Comparison of ENCODE assay signal across 8 cellular contexts in genomic region chr14:50082784-50083466, GRCh38. TPM values are rescaled to one million over a fixed set of nuclear protein-coding genes. Genes with fewer than 3 reads are reported as not detected.
DNase-seq lines count a peak whose midpoint lies in the region; ATAC-seq and TF ChIP-seq lines count a peak whose summit lies in the region.

No MANE protein-coding gene starts in this region.

- peak overlapping the region; percentile 47 to 68 (median 61) for H3K4me3 Mint-ChIP-seq in immature natural killer cell
- peak overlapping the region; percentile 68 for H3K4me3 Mint-ChIP-seq in stimulated activated memory B cell treated with anti-CD40 and anti-IgM and Interleukin-4, amounts not matched to agents 10 μg/mL and 1 μg/mL and 100 μg/mL, for 72 hours

- peaks cover 7 to 25% (median 18%) of the 10 kb centered on the region in 3 donors for H3K27me3 Mint-ChIP-seq in immature natural killer cell (ENCODE audit: low read depth in 3 of 3)
- no peaks in the 10 kb centered on the region for H3K27me3 Mint-ChIP-seq in stimulated activated memory B cell treated with anti-CD40 and anti-IgM and Interleukin-4, amounts not matched to agents 10 μg/mL and 1 μg/mL and 100 μg/mL, for 72 hours

- peaks cover 0 to 8% (median 0%) of the 10 kb centered on the region in 3 donors for H3K36me3 Mint-ChIP-seq in immature natural killer cell
- peaks cover 10% of the 10 kb centered on the region for H3K36me3 Mint-ChIP-seq in stimulated activated memory B cell treated with anti-CD40 and anti-IgM and Interleukin-4, amounts not matched to agents 10 μg/mL and 1 μg/mL and 100 μg/mL, for 72 hours

- peak; percentile 76 for ATAC-seq in GM19455 (IDR thresholded peaks at IDR 0.05; ENCODE audit: unreplicated experiment)
- peak; percentile 49 for ATAC-seq in HG03469 (IDR thresholded peaks at IDR 0.05; ENCODE audit: unreplicated experiment)
- peak; percentile 85 for ATAC-seq in stimulated activated memory B cell treated with anti-CD40 and anti-IgM and Interleukin-4, amounts not matched to agents 10 μg/mL and 1 μg/mL and 100 μg/mL, for 72 hours

- H3K9me3 Mint-ChIP-seq in immature natural killer cell: no peaks in the 10 kb centered on the region
- no peaks in the 10 kb centered on the region for H3K9me3 Mint-ChIP-seq in stimulated activated memory B cell treated with anti-CD40 and anti-IgM and Interleukin-4, amounts not matched to agents 10 μg/mL and 1 μg/mL and 100 μg/mL, for 72 hours

- H3K4me1 Mint-ChIP-seq in immature natural killer cell: peaks cover 61 to 70% of the 10 kb centered on the region in 2 donors
- H3K4me1 Mint-ChIP-seq in stimulated activated memory B cell treated with anti-CD40 and anti-IgM and Interleukin-4, amounts not matched to agents 10 μg/mL and 1 μg/mL and 100 μg/mL, for 72 hours: peaks cover 76% of the 10 kb centered on the region

- H3K27ac Mint-ChIP-seq in immature natural killer cell: peak overlapping the region; percentile 94 to 99 (median 96)
- H3K27ac Mint-ChIP-seq in stimulated activated memory B cell treated with anti-CD40 and anti-IgM and Interleukin-4, amounts not matched to agents 10 μg/mL and 1 μg/mL and 100 μg/mL, for 72 hours: peak overlapping the region; percentile 97

- no peak for TF ChIP-seq POLR2A in erythroblast (IDR thresholded peaks at IDR 0.05; ENCODE audit: low read length)

- peak in 2 of 3 experiments; percentile 60 to 67 for DNase-seq in activated CD8-positive, alpha-beta memory T cell treated with anti-CD3 and anti-CD28 coated beads for 48 hours (ENCODE audit: low read depth in 2 of 3, low spot score in 2 of 3)
- peak; percentile 83 to 89 (median 87) for DNase-seq in immature natural killer cell
- DNase-seq in erythroblast (lab: John Stamatoyannopoulos, UW): no peak
- no peak for DNase-seq in NCI-H1092 (lab: John Stamatoyannopoulos, UW)
- DNase-seq in COLO668 (lab: John Stamatoyannopoulos, UW; ENCODE audit: unreplicated experiment): no peak

RNA-seq across cellular contexts. Expression of gene VCPKMT, which starts 33.4 kb away (rescaled TPM):
- 10 to 100 TPM in 2 of 3 donors, 1 to 10 TPM in 1; 7.8 to 19.2 (median 14.4) TPM for polyA plus RNA-seq in immature natural killer cell

Comparison
In these comparisons a context has a peak if more than half of its experiments do, and no peak if none do; other contexts are left out.
1. DNase-seq: peak in activated CD8-positive, alpha-beta memory T cell treated with anti-CD3 and anti-CD28 coated beads for 48 hours (2 of 3) and immature natural killer cell (3 of 3); none in erythroblast (0 of 2), NCI-H1092 (single experiment) and COLO668 (single experiment).
2. Peak in every context shown above with its lines, with median percentiles within 50 percentile points of each other: ATAC-seq.